ENCODE assay signal across 19 cellular contexts in the genomic region with DNA sequence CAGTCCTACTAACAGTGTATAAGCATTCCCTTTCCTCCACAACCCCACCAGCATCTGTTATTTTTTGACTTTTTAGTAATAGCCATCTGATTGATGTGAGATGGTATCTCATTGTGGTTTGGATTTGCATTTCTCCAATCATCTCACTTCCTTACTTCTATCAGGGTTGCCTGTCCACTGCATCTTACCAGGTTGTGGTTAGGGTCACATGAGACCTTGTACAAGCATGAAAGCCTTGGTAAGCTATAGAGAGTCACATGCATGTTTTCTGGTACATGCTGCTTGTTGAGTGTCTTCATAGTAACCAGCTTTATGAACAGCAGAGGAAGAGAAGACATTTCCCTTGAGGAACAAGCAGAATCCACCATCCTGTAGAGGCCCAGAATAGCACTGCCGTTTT.
DNase-seq lines count a peak whose midpoint lies in the region; ATAC-seq and FAIRE-seq lines count a peak whose summit lies in the region.
"Had no signal": no experiment of that assay in that cellular context is flagged by ENCODE, and none has a peak within 500 bp of the region (broad histone marks: within the 10 kb centered on the region; RNA-seq: fewer than 3 reads in every experiment).

No MANE protein-coding gene starts in this region.

- H3K27ac Mint-ChIP-seq in stimulated activated memory B cell treated with anti-CD40 and anti-IgM and Interleukin-4, amounts not matched to agents 10 μg/mL and 1 μg/mL and 100 μg/mL, for 72 hours, result no peak overlapping the region
- H3K27ac Mint-ChIP-seq: activated naive CD4-positive, alpha-beta T cell treated with anti-CD3 and anti-CD28 coated beads, Interleukin-2, amount 10 ng/mL, durations not matched to agents 7 days and 5 days had no signal

- no peak overlapping the region for H3K4me3 Mint-ChIP-seq in stimulated activated memory B cell treated with anti-CD40 and anti-IgM and Interleukin-4, amounts not matched to agents 10 μg/mL and 1 μg/mL and 100 μg/mL, for 72 hours
- H3K4me3 Mint-ChIP-seq: activated naive CD4-positive, alpha-beta T cell treated with anti-CD3 and anti-CD28 coated beads, Interleukin-2, amount 10 ng/mL, durations not matched to agents 7 days and 5 days had no signal

- DNase-seq in NCI-H526 treated with DMSO at 0.1 percent for 48 hours (lab: John Stamatoyannopoulos, UW) (peak; percentile 6), NCI-H1105 treated with DMSO at 0.1 percent for 48 hours (lab: John Stamatoyannopoulos, UW) (no peak), cardiac septum (ENCODE audit: low spot score) (no peak), urothelium cell line (ENCODE audit: low spot score) (no peak)
- DNase-seq: activated CD4-positive, alpha-beta T cell treated with anti-CD3 and anti-CD28 coated beads, Interleukin-2, amount 50 U/mL, for 4 hours; activated naive CD4-positive, alpha-beta T cell treated with anti-CD3 and anti-CD28 coated beads, Interleukin-2, amount 10 ng/mL, durations not matched to agents 7 days and 5 days; activated T-cell treated with anti-CD3 and anti-CD28 coated beads for 4 hours; COR-L47; glutamatergic neuron; GM23248; NCI-H2029; NCI-H510A; SHP77; spleen had no signal

- peaks cover 3% of the 10 kb centered on the region for H3K9me3 Mint-ChIP-seq in stimulated activated memory B cell treated with anti-CD40 and anti-IgM and Interleukin-4, amounts not matched to agents 10 μg/mL and 1 μg/mL and 100 μg/mL, for 72 hours
- H3K9me3 Mint-ChIP-seq: activated naive CD4-positive, alpha-beta T cell treated with anti-CD3 and anti-CD28 coated beads, Interleukin-2, amount 10 ng/mL, durations not matched to agents 7 days and 5 days had no signal

- intact Hi-C loops in cardiac septum (cut with DNase I), result no loop called here

- no peaks in the 10 kb centered on the region for H3K36me3 Mint-ChIP-seq in stimulated activated memory B cell treated with anti-CD40 and anti-IgM and Interleukin-4, amounts not matched to agents 10 μg/mL and 1 μg/mL and 100 μg/mL, for 72 hours
- H3K36me3 Mint-ChIP-seq: activated naive CD4-positive, alpha-beta T cell treated with anti-CD3 and anti-CD28 coated beads, Interleukin-2, amount 10 ng/mL, durations not matched to agents 7 days and 5 days had no signal

- ATAC-seq in GM18858 (IDR thresholded peaks at IDR 0.05; ENCODE audit: unreplicated experiment) (peak; percentile 87), GM21423 (IDR thresholded peaks at IDR 0.05; ENCODE audit: unreplicated experiment) (peak; percentile 83), HG03159 (IDR thresholded peaks at IDR 0.05; ENCODE audit: unreplicated experiment) (peak; percentile 70)
- no peak for ATAC-seq in stimulated activated memory B cell treated with anti-CD40 and anti-IgM and Interleukin-4, amounts not matched to agents 10 μg/mL and 1 μg/mL and 100 μg/mL, for 72 hours

- FAIRE-seq in urothelium cell line (lab: Jason Lieb, UNC), result no peak
- FAIRE-seq: astrocyte had no signal

- peaks cover 8% of the 10 kb centered on the region for H3K27me3 Mint-ChIP-seq in stimulated activated memory B cell treated with anti-CD40 and anti-IgM and Interleukin-4, amounts not matched to agents 10 μg/mL and 1 μg/mL and 100 μg/mL, for 72 hours

- no peaks in the 10 kb centered on the region for H3K4me1 Mint-ChIP-seq in stimulated activated memory B cell treated with anti-CD40 and anti-IgM and Interleukin-4, amounts not matched to agents 10 μg/mL and 1 μg/mL and 100 μg/mL, for 72 hours
- H3K4me1 Mint-ChIP-seq: activated naive CD4-positive, alpha-beta T cell treated with anti-CD3 and anti-CD28 coated beads, Interleukin-2, amount 10 ng/mL, durations not matched to agents 7 days and 5 days had no signal
